23 cellular contexts compared by ENCODE assay signal in genomic region chr13:39692650-39693438, GRCh38. TPM values are rescaled to one million over a fixed set of nuclear protein-coding genes. Genes with fewer than 3 reads are reported as not detected.
A peak's percentile ranks its signal among the peaks of the same experiment; 100 is the strongest.
DNase-seq lines count a peak whose midpoint lies in the region; ATAC-seq, FAIRE-seq and TF ChIP-seq lines count a peak whose summit lies in the region.
"Had no signal": no experiment of that assay in that cellular context is flagged by ENCODE, and none has a peak within 500 bp of the region (broad histone marks: within the 10 kb centered on the region; RNA-seq: fewer than 3 reads in every experiment).

No MANE protein-coding gene starts in this region.

- H3K36me3 ChIP-seq in GM23248 (ENCODE audit: low read depth) (peaks cover 24% of the 10 kb centered on the region), tibial artery (peaks cover 7 to 21% (median 21%) of the 10 kb centered on the region in 3 donors)

- DNase-seq in AG08395 (ENCODE audit: low spot score) (peak; percentile 3), GM23248 (peak; percentile 4), medulla oblongata (ENCODE audit: extremely low spot score) (peak; percentile 11), tibial artery (no peak), nucleus accumbens (lab: John Stamatoyannopoulos, UW) (no peak), NCI-H526 treated with DMSO at 0.1 percent for 48 hours (lab: John Stamatoyannopoulos, UW) (no peak)
- DNase-seq: activated naive CD4-positive, alpha-beta T cell treated with anti-CD3 and anti-CD28 coated beads, Interleukin-2, amount 10 ng/mL, durations not matched to agents 7 days and 5 days; activated T-cell treated with anti-CD3 and anti-CD28 coated beads, Interleukin-2, amount 50 U/mL, for 48 hours; CD4-positive, alpha-beta memory T cell; DMS 273 treated with DMSO at 0.1 percent for 48 hours; effector CD4-positive, alpha-beta T cell; erythroblast; glutamatergic neuron; KG1; natural killer cell; NCI-H1436 treated with DMSO at 0.1 percent for 48 hours; NCI-H524; posterior cingulate gyrus; stimulated activated CD4-positive, alpha-beta T cell treated with anti-CD3 and anti-CD28 coated beads, Interleukin-1b, Interleukin-23, amount 100 ng/mL, for 48 hours had no signal

- H3F3A ChIP-seq in GM23248 (ENCODE audit: insufficient read depth), result no peaks in the 10 kb centered on the region

- no peak for TF ChIP-seq CTCF in tibial artery (IDR thresholded peaks at IDR 0.05)

- no peaks in the 10 kb centered on the region for H3K27me3 ChIP-seq in GM23248 (replicated peaks; ENCODE audit: insufficient read depth)
- H3K27me3 ChIP-seq in tibial artery, result no peaks in the 10 kb centered on the region
- H3K27me3 ChIP-seq: suprapubic skin had no signal

- H3K27ac ChIP-seq in GM23248, result no peak overlapping the region
- no peak overlapping the region for H3K27ac ChIP-seq in tibial artery
- H3K27ac ChIP-seq: suprapubic skin had no signal

- 0 out of 2 replicates have a peak overlapping the region, but pooled peaks have one; percentile 8 for H3K9ac ChIP-seq in GM23248

- no peak for ATAC-seq in GM19035 (IDR thresholded peaks at IDR 0.05; ENCODE audit: unreplicated experiment)
- ATAC-seq: natural killer cell had no signal

- in situ Hi-C loops in GM23248 (cut with MboI), result loop anchor here (25.0 kb wide), 1 partner anchor 994 kb away; no protein-coding TSS in a partner anchor

- H3K4me1 ChIP-seq in GM23248 (ENCODE audit: insufficient read depth), result 0 out of 2 replicates have a peak, but pooled peaks cover 6% of the 10 kb centered on the region
- H3K4me1 ChIP-seq in tibial artery, result no peaks in the 10 kb centered on the region
- H3K4me1 ChIP-seq: suprapubic skin had no signal

- FAIRE-seq in endometrium (lab: Jason Lieb, UNC), result peak; percentile 37
- FAIRE-seq: GM18507 had no signal

- no peaks in the 10 kb centered on the region for H4K20me1 ChIP-seq in GM23248 (ENCODE audit: insufficient read depth)

- no peak overlapping the region for H2AFZ ChIP-seq in GM23248

- H3K4me2 ChIP-seq in GM23248 (ENCODE audit: unreplicated experiment), result no peak overlapping the region

- no peak overlapping the region for H3K4me3 ChIP-seq in GM23248
- H3K4me3 ChIP-seq in tibial artery, result no peak overlapping the region
- H3K4me3 ChIP-seq: suprapubic skin had no signal

- intact Hi-C loops in tibial artery (cut with DNase I; ENCODE audit: low total_unique reads), result no loop called here

- no peaks in the 10 kb centered on the region for H3K79me2 ChIP-seq in GM23248 (ENCODE audit: insufficient read depth)

- no peaks in the 10 kb centered on the region for H3K9me2 ChIP-seq in GM23248 (ENCODE audit: insufficient read depth)

- 56 to 68% methylated on average over 5 of the region's 5 CpGs for WGBS in GM23248 (ENCODE audit: low coverage in 1 of 2, low lambda C conversion rate in 2 of 2, missing lambda C conversion rate in 2 of 2), 2 experiments

- H3K9me3 ChIP-seq in GM23248 (ENCODE audit: low read depth) (no peaks in the 10 kb centered on the region), tibial artery (no peaks in the 10 kb centered on the region)
- H3K9me3 ChIP-seq: suprapubic skin had no signal

RNA-seq across cellular contexts. Expression of gene COG6, which starts 37.4 kb away (rescaled TPM):
- 40.4 and 53.9 TPM in 2 replicates for total RNA-seq in GM23248 (2014; rRNA removed; shearing (Covaris generic))
- 32.9 and 35.2 TPM in 2 replicates for polyA plus RNA-seq in GM23248 (2016; fragmentation: Nextera tagmentation; extraction: Ambion mirVana)

Comparison
In these comparisons a context has a peak if more than half of its experiments do, and no peak if none do; other contexts are left out.
1. DNase-seq: peak in AG08395 (single experiment), GM23248 (single experiment) and medulla oblongata (single experiment); none in tibial artery (0 of 2), nucleus accumbens (0 of 56) and NCI-H526 treated with DMSO at 0.1 percent for 48 hours (single experiment).